In genomic region chr2:50529600-50530218, GRCh38 we compare ENCODE assay signal across 8 cellular contexts.
DNase-seq lines count a peak whose midpoint lies in the region; ATAC-seq and TF ChIP-seq lines count a peak whose summit lies in the region.

No MANE protein-coding gene starts in this region.

- H3K27ac ChIP-seq in HEK293 (ENCODE audit: extremely low read depth, low read depth, low read length) (no peak overlapping the region), fibroblast of lung (ENCODE audit: insufficient read depth, low read length) (no peak overlapping the region)

- H3K27me3 Mint-ChIP-seq in natural killer cell (ENCODE audit: low read depth in 2 of 2) = no peaks in the 10 kb centered on the region
- no peaks in the 10 kb centered on the region for H3K27me3 Mint-ChIP-seq in natural killer cell treated with Interleukin-12 subunit alpha and Interleukin-12 subunit beta and Interleukin-15 and Interleukin-18, amount 100 ng/mL, for 72 hours
- H3K27me3 Mint-ChIP-seq in activated CD4-positive, alpha-beta T cell treated with anti-CD3 and anti-CD28 coated beads, Interleukin-2, amount 10 ng/mL, durations not matched to agents 7 days and 5 days = peaks cover 2% of the 10 kb centered on the region

- no peak for DNase-seq in natural killer cell
- no peak for DNase-seq in natural killer cell treated with Interleukin-12 subunit alpha and Interleukin-12 subunit beta and Interleukin-15 and Interleukin-18, amount 100 ng/mL, for 72 hours (ENCODE audit: low spot score)
- DNase-seq in SK-MEL-5 (ENCODE audit: low read depth, low spot score) = peak; percentile 72
- DNase-seq in fibroblast of lung (ENCODE audit: low read depth in 2 of 2) = peak; percentile 45 to 71
- DNase-seq in pons (ENCODE audit: low spot score) = peak; percentile 75
- DNase-seq in activated CD4-positive, alpha-beta T cell treated with anti-CD3 and anti-CD28 coated beads, Interleukin-2, amount 10 ng/mL, durations not matched to agents 7 days and 5 days = no peak

- no peak overlapping the region for H2AFZ ChIP-seq in fibroblast of lung (ENCODE audit: low read length)

- no peak overlapping the region for H3K4me2 ChIP-seq in fibroblast of lung (ENCODE audit: extremely low read depth, insufficient read depth, low read length)

- CTCF ChIA-PET in HEK293 (lab: Yijun Ruan, JAX) = interaction anchor here (0.5 to 1.5 kb wide), 15 partner anchors 8 to 1267 kb away, joined by 3 to 5 read pairs (median 3); no protein-coding TSS in a partner anchor
- CTCF ChIA-PET in activated CD4-positive, alpha-beta T cell treated with anti-CD3 and anti-CD28 coated beads, Interleukin-2, amount 10 ng/mL, durations not matched to agents 7 days and 5 days (lab: Charles Lee) = no interaction called here

- POLR2A ChIA-PET in HEK293 (lab: Yijun Ruan, JAX) = no interaction called here
- POLR2A ChIA-PET in activated CD4-positive, alpha-beta T cell treated with anti-CD3 and anti-CD28 coated beads, Interleukin-2, amount 10 ng/mL, durations not matched to agents 7 days and 5 days (lab: Charles Lee) = no interaction called here

- no peaks in the 10 kb centered on the region for H3K4me1 Mint-ChIP-seq in natural killer cell
- H3K4me1 Mint-ChIP-seq in natural killer cell treated with Interleukin-12 subunit alpha and Interleukin-12 subunit beta and Interleukin-15 and Interleukin-18, amount 100 ng/mL, for 72 hours (ENCODE audit: low read depth in 2 of 2) = no peaks in the 10 kb centered on the region
- H3K4me1 Mint-ChIP-seq in activated CD4-positive, alpha-beta T cell treated with anti-CD3 and anti-CD28 coated beads, Interleukin-2, amount 10 ng/mL, durations not matched to agents 7 days and 5 days = no peaks in the 10 kb centered on the region

- H3K9me3 ChIP-seq in HEK293 (ENCODE audit: control insufficient read depth, insufficient read depth, low read depth, low read length) (no peaks in the 10 kb centered on the region), fibroblast of lung (ENCODE audit: control insufficient read depth, insufficient read depth, low read depth, low read length) (no peaks in the 10 kb centered on the region)

- no peaks in the 10 kb centered on the region for H3K79me2 ChIP-seq in fibroblast of lung (ENCODE audit: control insufficient read depth, insufficient read depth, low read length)

- no peak overlapping the region for H3K27ac Mint-ChIP-seq in natural killer cell
- H3K27ac Mint-ChIP-seq in natural killer cell treated with Interleukin-12 subunit alpha and Interleukin-12 subunit beta and Interleukin-15 and Interleukin-18, amount 100 ng/mL, for 72 hours = no peak overlapping the region
- H3K27ac Mint-ChIP-seq in activated CD4-positive, alpha-beta T cell treated with anti-CD3 and anti-CD28 coated beads, Interleukin-2, amount 10 ng/mL, durations not matched to agents 7 days and 5 days = no peak overlapping the region

- no peaks in the 10 kb centered on the region for H4K20me1 ChIP-seq in fibroblast of lung (ENCODE audit: control insufficient read depth, extremely low read depth, insufficient read depth, low read length)

- H3K4me3 ChIP-seq in HEK293 (ENCODE audit: low read depth, low read length) = no peak overlapping the region
- H3K4me3 ChIP-seq in fibroblast of lung (replicated peaks in 1 of 4; ENCODE audit: control extremely low read depth in 1 of 4, insufficient read depth in 1 of 4, low read depth in 3 of 4, low read length in 4 of 4) = no peak overlapping the region

- peak in 1 of 3 donors; percentile 30 for ATAC-seq in natural killer cell
- no peak for ATAC-seq in natural killer cell treated with Interleukin-12 subunit alpha and Interleukin-12 subunit beta and Interleukin-15 and Interleukin-18, amount 100 ng/mL, for 72 hours

- H3K9ac ChIP-seq in fibroblast of lung (ENCODE audit: insufficient read depth, low read length) = no peak overlapping the region

- no peaks in the 10 kb centered on the region for H3K36me3 ChIP-seq in HEK293 (ENCODE audit: control insufficient read depth in 2 of 2, insufficient read depth in 1 of 2, low read length in 2 of 2)
- no peaks in the 10 kb centered on the region for H3K36me3 ChIP-seq in fibroblast of lung (ENCODE audit: control insufficient read depth, insufficient read depth, low read length)

- H3K36me3 Mint-ChIP-seq in natural killer cell = no peaks in the 10 kb centered on the region
- no peaks in the 10 kb centered on the region for H3K36me3 Mint-ChIP-seq in natural killer cell treated with Interleukin-12 subunit alpha and Interleukin-12 subunit beta and Interleukin-15 and Interleukin-18, amount 100 ng/mL, for 72 hours
- H3K36me3 Mint-ChIP-seq in activated CD4-positive, alpha-beta T cell treated with anti-CD3 and anti-CD28 coated beads, Interleukin-2, amount 10 ng/mL, durations not matched to agents 7 days and 5 days (ENCODE audit: low read depth) = no peaks in the 10 kb centered on the region

- no peak overlapping the region for H3K4me3 Mint-ChIP-seq in natural killer cell
- H3K4me3 Mint-ChIP-seq in natural killer cell treated with Interleukin-12 subunit alpha and Interleukin-12 subunit beta and Interleukin-15 and Interleukin-18, amount 100 ng/mL, for 72 hours = no peak overlapping the region
- H3K4me3 Mint-ChIP-seq in activated CD4-positive, alpha-beta T cell treated with anti-CD3 and anti-CD28 coated beads, Interleukin-2, amount 10 ng/mL, durations not matched to agents 7 days and 5 days = no peak overlapping the region

- TF ChIP-seq CTCF in natural killer cell (IDR thresholded peaks at IDR 0.05) (peak; percentile 51), HEK293 (tag by site-specific recombination; IDR thresholded peaks at IDR 0.05) (no peak), LNCAP (IDR thresholded peaks at IDR 0.05) (peak; percentile 58), fibroblast of lung (conservative IDR thresholded peaks at IDR 0.05 in 1 of 2, IDR thresholded peaks at IDR 0.05 in 1 of 2; ENCODE audit: low read depth in 1 of 2, low read length in 2 of 2) (peak; percentile 60 to 78)

- in situ Hi-C loops in SK-MEL-5 (cut with HindIII; ENCODE audit: low pct_unique_long_range_greater_than_20kb, low sequenced_read_pairs) = no loop called here

- no peaks in the 10 kb centered on the region for H3K27me3 ChIP-seq in fibroblast of lung (ENCODE audit: control insufficient read depth, insufficient read depth, low read length)

- intact Hi-C loops in natural killer cell (cut with micrococcal nuclease) = no loop called here

- H3K4me1 ChIP-seq in HEK293 (ENCODE audit: control insufficient read depth, insufficient read depth, low read length) (no peaks in the 10 kb centered on the region), fibroblast of lung (ENCODE audit: control insufficient read depth, extremely low read depth, insufficient read depth, low read length) (no peaks in the 10 kb centered on the region)

- H3K9me3 Mint-ChIP-seq in natural killer cell = no peaks in the 10 kb centered on the region
- no peaks in the 10 kb centered on the region for H3K9me3 Mint-ChIP-seq in natural killer cell treated with Interleukin-12 subunit alpha and Interleukin-12 subunit beta and Interleukin-15 and Interleukin-18, amount 100 ng/mL, for 72 hours
- H3K9me3 Mint-ChIP-seq in activated CD4-positive, alpha-beta T cell treated with anti-CD3 and anti-CD28 coated beads, Interleukin-2, amount 10 ng/mL, durations not matched to agents 7 days and 5 days = no peaks in the 10 kb centered on the region

TF ChIP-seq in HEK293, 187 proteins besides CTCF, POLR2A, EP300 and RAD21:
- TF ChIP-seq ZSCAN4 (tag by site-specific recombination; IDR thresholded peaks at IDR 0.05) (no peak), ZNF654 (tag by site-specific recombination; IDR thresholded peaks at IDR 0.05; ENCODE audit: low read depth) (peak; percentile 40), HOXD13 (CRISPR knock-in tag; IDR thresholded peaks at IDR 0.05; ENCODE audit: borderline replicate concordance) (no peak)

Comparison
In these comparisons a context has a peak if more than half of its experiments do, and no peak if none do; other contexts are left out.
1. DNase-seq: peak in SK-MEL-5 (single experiment), fibroblast of lung (2 of 2) and pons (single experiment); none in natural killer cell (single experiment), natural killer cell treated with Interleukin-12 subunit alpha and Interleukin-12 subunit beta and Interleukin-15 and Interleukin-18, amount 100 ng/mL, for 72 hours (single experiment) and activated CD4-positive, alpha-beta T cell treated with anti-CD3 and anti-CD28 coated beads, Interleukin-2, amount 10 ng/mL, durations not matched to agents 7 days and 5 days (single experiment).